23 cellular contexts compared by ENCODE assay signal in the genomic region with DNA sequence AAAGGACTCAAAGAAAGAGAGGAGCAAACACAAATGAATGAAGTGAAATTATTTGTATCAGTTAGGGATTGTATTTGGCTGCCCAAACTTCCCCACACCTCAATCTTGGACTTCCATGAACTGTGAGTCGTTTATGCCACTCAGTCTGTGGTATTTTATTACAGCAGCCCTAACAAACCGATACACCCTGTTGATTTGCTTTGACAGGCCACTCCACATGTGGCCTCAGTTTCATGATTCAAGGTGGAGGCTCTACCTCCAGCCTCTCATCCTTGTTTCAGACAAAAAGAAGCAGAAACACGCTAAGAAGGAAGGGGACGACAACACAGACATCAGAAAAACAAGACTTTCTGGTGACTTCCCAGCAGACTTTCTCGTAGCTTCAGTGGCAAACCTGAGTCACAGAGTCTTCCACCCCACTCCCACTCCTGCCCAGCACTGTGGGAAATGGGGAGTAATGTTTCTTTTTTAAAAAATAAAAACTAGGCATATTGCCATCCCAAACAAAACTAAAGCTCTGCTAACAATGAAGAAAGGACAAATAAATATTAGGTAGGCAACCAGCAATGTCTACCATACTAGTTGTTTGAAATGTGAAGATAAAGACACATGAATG.
"Had no signal": no experiment of that assay in that cellular context is flagged by ENCODE, and none has a peak within 500 bp of the region (broad histone marks: within the 10 kb centered on the region; RNA-seq: fewer than 3 reads in every experiment).

No MANE protein-coding gene starts in this region.

- H3K9me3 Mint-ChIP-seq: dendritic cell treated with granulocyte-macrophage colony-stimulating factor and Interleukin-4, amounts not matched to agents 40 ng/mL and 50 ng/mL, for 4 days; neural crest cell; stimulated activated naive CD8-positive, alpha-beta T cell treated with anti-CD3 and anti-CD28 coated beads, Interleukin-15, Interleukin-2, amounts not matched to agents 100 ng/mL and 50 ng/mL, for 24 hours; T-cell; T-helper 2 cell treated with Interferon-gamma antibody and Interleukin-4, amounts not matched to agents 5 μg/mL and 100 μg/mL, for 36 hours had no signal

- H3K4me1 ChIP-seq: SJCRH30, tibial artery had no signal

- H3K4me3 ChIP-seq: body of pancreas, lower lobe of right lung, SJCRH30, spleen, tibial artery had no signal

- H3K4me3 Mint-ChIP-seq: dendritic cell treated with granulocyte-macrophage colony-stimulating factor and Interleukin-4, amounts not matched to agents 40 ng/mL and 50 ng/mL, for 4 days; naive thymus-derived CD4-positive, alpha-beta T cell; neural crest cell; stimulated activated naive CD8-positive, alpha-beta T cell treated with anti-CD3 and anti-CD28 coated beads, Interleukin-15, Interleukin-2, amounts not matched to agents 100 ng/mL and 50 ng/mL, for 24 hours; T-cell; T-helper 2 cell treated with Interferon-gamma antibody and Interleukin-4, amounts not matched to agents 5 μg/mL and 100 μg/mL, for 36 hours had no signal

- H3K36me3 Mint-ChIP-seq: naive thymus-derived CD4-positive, alpha-beta T cell; T-cell had no signal

- H3K36me3 ChIP-seq: lower lobe of right lung, SJCRH30, spleen, tibial artery, WERI-Rb-1 had no signal

- H3K27ac Mint-ChIP-seq: dendritic cell treated with granulocyte-macrophage colony-stimulating factor and Interleukin-4, amounts not matched to agents 40 ng/mL and 50 ng/mL, for 4 days; naive thymus-derived CD4-positive, alpha-beta T cell; progenitor cell of endocrine pancreas; stimulated activated naive CD8-positive, alpha-beta T cell treated with anti-CD3 and anti-CD28 coated beads, Interleukin-15, Interleukin-2, amounts not matched to agents 100 ng/mL and 50 ng/mL, for 24 hours; T-cell; T-helper 2 cell treated with Interferon-gamma antibody and Interleukin-4, amounts not matched to agents 5 μg/mL and 100 μg/mL, for 36 hours had no signal

- ATAC-seq: body of pancreas; left lobe of liver; lower lobe of right lung; naive thymus-derived CD4-positive, alpha-beta T cell; T-cell had no signal

- FAIRE-seq: endometrium had no signal

- H3K27me3 Mint-ChIP-seq: dendritic cell treated with granulocyte-macrophage colony-stimulating factor and Interleukin-4, amounts not matched to agents 40 ng/mL and 50 ng/mL, for 4 days; progenitor cell of endocrine pancreas had no signal

- H3K9me3 ChIP-seq: body of pancreas, lower lobe of right lung, SJCRH30, spleen, tibial artery had no signal

- H3K27me3 ChIP-seq: body of pancreas, SJCRH30, spleen, tibial artery had no signal

- H3K27ac ChIP-seq: body of pancreas, lower lobe of right lung, SJCRH30, spleen, tibial artery, WERI-Rb-1 had no signal

- DNase-seq: activated CD4-positive, alpha-beta T cell treated with anti-CD3 and anti-CD28 coated beads for 1 hour; activated gamma-delta T cell; activated T-cell treated with anti-CD3 and anti-CD28 coated beads, Interleukin-2, amount 50 U/mL, for 1 hour; amygdala; body of pancreas; effector CD4-positive, alpha-beta T cell; erythroblast; foreskin melanocyte; lower lobe of right lung; naive thymus-derived CD4-positive, alpha-beta T cell; SJCRH30; spleen; stimulated activated CD4-positive, alpha-beta T cell treated with anti-CD3 and anti-CD28 coated beads, Interleukin-4, amount 100 ng/mL, for 24 hours; T-cell; tibial artery; WERI-Rb-1 had no signal
